Comparison of ENCODE assay signal across 24 cellular contexts in the genomic region with DNA sequence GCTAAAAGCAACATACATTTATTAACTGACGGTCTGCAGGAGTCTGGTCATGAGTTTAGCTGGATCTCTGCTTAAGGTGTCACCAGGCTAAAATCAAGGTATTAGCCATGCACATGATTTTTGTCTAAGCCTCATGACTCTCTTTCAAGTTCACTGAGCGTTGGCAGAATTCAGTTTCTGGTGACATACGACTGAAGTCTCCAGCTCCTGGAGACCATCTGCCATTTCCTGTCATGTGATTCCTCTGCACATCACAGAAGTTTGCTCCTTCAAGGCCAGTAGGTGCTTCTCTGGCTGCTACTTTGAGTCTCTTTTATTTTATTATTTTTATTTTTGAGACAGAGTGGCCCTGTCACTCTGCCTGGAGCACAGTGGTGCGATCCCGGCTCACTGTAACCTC.
DNase-seq lines count a peak whose midpoint lies in the region; ATAC-seq and TF ChIP-seq lines count a peak whose summit lies in the region.
"Had no signal": no experiment of that assay in that cellular context is flagged by ENCODE, and none has a peak within 500 bp of the region (broad histone marks: within the 10 kb centered on the region; RNA-seq: fewer than 3 reads in every experiment).

No MANE protein-coding gene starts in this region.

- H3K27ac ChIP-seq in BLaER1 treated with 17β-estradiol and CSF1 and Interleukin-3, amounts not matched to agents 10 nM and 100 nM: no peak overlapping the region
- H3K27ac ChIP-seq in HCT116 (ENCODE audit: low read depth, low read length) (peak overlapping the region; percentile 73), angular gyrus (ENCODE audit: low read depth, low read length) (peak overlapping the region; percentile 90)
- H3K27ac ChIP-seq: A549 had no signal

- H3K79me2 ChIP-seq in HCT116 (ENCODE audit: insufficient read depth, low read length): no peaks in the 10 kb centered on the region

- no peak overlapping the region for H3K9ac ChIP-seq in BLaER1 treated with 17β-estradiol and CSF1 and Interleukin-3, amounts not matched to agents 10 nM and 100 nM
- H3K9ac ChIP-seq in HCT116 (ENCODE audit: low read length): peak overlapping the region; percentile 39

- TF ChIP-seq POLR2A in HCT116 (IDR thresholded peaks at IDR 0.05; ENCODE audit: borderline replicate concordance, extremely low read depth, insufficient read depth, insufficient read length): no peak

- POLR2A ChIA-PET in HCT116 (lab: Charles Lee): interaction anchor here (0.8 to 1.8 kb wide), 2 partner anchors 9 to 23 kb away, joined by 3 to 4 read pairs; no protein-coding TSS in a partner anchor

- no peaks in the 10 kb centered on the region for H4K20me1 ChIP-seq in BLaER1 treated with 17β-estradiol and CSF1 and Interleukin-3, amounts not matched to agents 10 nM and 100 nM
- no peaks in the 10 kb centered on the region for H4K20me1 ChIP-seq in HCT116 (ENCODE audit: insufficient read depth)

- H2AFZ ChIP-seq in HCT116 (ENCODE audit: low read depth, low read length, poor library complexity, severe bottlenecking): no peak overlapping the region

- no peaks in the 10 kb centered on the region for H3K36me3 ChIP-seq in BLaER1 treated with 17β-estradiol and CSF1 and Interleukin-3, amounts not matched to agents 10 nM and 100 nM
- no peaks in the 10 kb centered on the region for H3K36me3 ChIP-seq in HCT116 (ENCODE audit: control insufficient read depth in 1 of 2, insufficient read depth in 2 of 2, low read length in 2 of 2)
- H3K36me3 ChIP-seq: BE2C had no signal

- peak overlapping the region in 8 of 11 experiments; percentile 16 to 51 (median 34); a peak in 11 of 22 replicates for H3K4me2 ChIP-seq in BLaER1 treated with 17β-estradiol and CSF1 and Interleukin-3, amounts not matched to agents 10 nM and 100 nM
- H3K4me2 ChIP-seq in HCT116 (ENCODE audit: low read length): peak overlapping the region; percentile 50
- H3K4me2 ChIP-seq: A549 had no signal

- H3K27me3 ChIP-seq in BLaER1 treated with 17β-estradiol and CSF1 and Interleukin-3, amounts not matched to agents 10 nM and 100 nM: no peaks in the 10 kb centered on the region
- no peaks in the 10 kb centered on the region for H3K27me3 ChIP-seq in HCT116 (ENCODE audit: insufficient read depth, low read length)
- H3K27me3 ChIP-seq: BE2C had no signal

- RAD21 ChIA-PET in HCT116 (lab: Charles Lee; ENCODE audit: low non-redundant PET in 1 of 2, low total read pairs in 2 of 2, uncharacterized antibody in 2 of 2, unreplicated experiment in 2 of 2): no interaction called here

- no peaks in the 10 kb centered on the region for H3K9me3 ChIP-seq in BLaER1 treated with 17β-estradiol and CSF1 and Interleukin-3, amounts not matched to agents 10 nM and 100 nM (replicated peaks in 1 of 11)
- H3K9me3 ChIP-seq in HCT116 (ENCODE audit: control insufficient read depth in 1 of 2, insufficient read depth in 1 of 2, low read depth in 1 of 2, low read length in 2 of 2): no peaks in the 10 kb centered on the region
- H3K9me3 ChIP-seq: A549, BE2C had no signal

- no peaks in the 10 kb centered on the region for H3K9me2 ChIP-seq in HCT116 (ENCODE audit: insufficient read depth)

- ATAC-seq in HCT116 (no peak; the same call in 1 of the 2 replicates), HG02610 (IDR thresholded peaks at IDR 0.05; ENCODE audit: unreplicated experiment) (no peak)
- ATAC-seq: A549, K562, PC-3, T-helper 17 cell had no signal

- TF ChIP-seq CTCF in HCT116 (IDR thresholded peaks at IDR 0.05 in 2 of 3, conservative IDR thresholded peaks at IDR 0.05 in 1 of 3; ENCODE audit: borderline replicate concordance in 1 of 3, insufficient read depth in 1 of 3, low read depth in 2 of 3, low read length in 2 of 3): no peak

- no peak overlapping the region for H3K4me3 ChIP-seq in BLaER1 treated with 17β-estradiol and CSF1 and Interleukin-3, amounts not matched to agents 10 nM and 100 nM
- H3K4me3 ChIP-seq in HCT116 (replicated peaks in 1 of 2; ENCODE audit: low read depth in 1 of 2, low read length in 2 of 2): no peak overlapping the region
- H3K4me3 ChIP-seq: A549, K562 had no signal

- no peak for TF ChIP-seq RAD21 in HCT116 (IDR thresholded peaks at IDR 0.05; ENCODE audit: low read depth)

- DNase-seq in HCT116 (ENCODE audit: low read depth, low spot score): no peak
- DNase-seq in NCI-H2171 (lab: John Stamatoyannopoulos, UW): peak; percentile 19
- no peak for DNase-seq in NCI-H774 (lab: John Stamatoyannopoulos, UW)
- DNase-seq in MV-4-11 (lab: John Stamatoyannopoulos, UW): no peak
- no peak for DNase-seq in activated CD4-positive, alpha-beta T cell treated with anti-CD3 and anti-CD28 coated beads for 48 hours
- DNase-seq: BE2C; CD4-positive, alpha-beta T cell; COR-L47; EL; H7; HFFc6; NCI-H1105 treated with DMSO at 0.1 percent for 48 hours; NCI-H2029 treated with DMSO at 0.1 percent for 48 hours; NCI-H446; NCI-H69; SHP77; SW 1271; T-helper 17 cell had no signal

- BruUV-seq in HCT116 (replicated peaks; lab: Mats Ljungman, UMichigan): TSS peak; percentile 62

- intact Hi-C loops in HCT116 (cut with micrococcal nuclease): no loop called here

- H3K4me1 ChIP-seq in BLaER1 treated with 17β-estradiol and CSF1 and Interleukin-3, amounts not matched to agents 10 nM and 100 nM: peaks cover 0 to 18% (median 8%) of the 10 kb centered on the region in 10 experiments; a peak in 11 of 20 replicates
- H3K4me1 ChIP-seq in HCT116 (ENCODE audit: control insufficient read depth in 1 of 2, insufficient read depth in 2 of 2, low read length in 2 of 2): peaks cover 9 to 43% of the 10 kb centered on the region in 2 experiments; a peak in 3 of 4 replicates
- H3K4me1 ChIP-seq: A549, BE2C had no signal

- CTCF ChIA-PET in HCT116 (lab: Charles Lee): no interaction called here

TF ChIP-seq in HCT116, 20 proteins besides CTCF, POLR2A, EP300 and RAD21:
- TF ChIP-seq, protein P1, sequence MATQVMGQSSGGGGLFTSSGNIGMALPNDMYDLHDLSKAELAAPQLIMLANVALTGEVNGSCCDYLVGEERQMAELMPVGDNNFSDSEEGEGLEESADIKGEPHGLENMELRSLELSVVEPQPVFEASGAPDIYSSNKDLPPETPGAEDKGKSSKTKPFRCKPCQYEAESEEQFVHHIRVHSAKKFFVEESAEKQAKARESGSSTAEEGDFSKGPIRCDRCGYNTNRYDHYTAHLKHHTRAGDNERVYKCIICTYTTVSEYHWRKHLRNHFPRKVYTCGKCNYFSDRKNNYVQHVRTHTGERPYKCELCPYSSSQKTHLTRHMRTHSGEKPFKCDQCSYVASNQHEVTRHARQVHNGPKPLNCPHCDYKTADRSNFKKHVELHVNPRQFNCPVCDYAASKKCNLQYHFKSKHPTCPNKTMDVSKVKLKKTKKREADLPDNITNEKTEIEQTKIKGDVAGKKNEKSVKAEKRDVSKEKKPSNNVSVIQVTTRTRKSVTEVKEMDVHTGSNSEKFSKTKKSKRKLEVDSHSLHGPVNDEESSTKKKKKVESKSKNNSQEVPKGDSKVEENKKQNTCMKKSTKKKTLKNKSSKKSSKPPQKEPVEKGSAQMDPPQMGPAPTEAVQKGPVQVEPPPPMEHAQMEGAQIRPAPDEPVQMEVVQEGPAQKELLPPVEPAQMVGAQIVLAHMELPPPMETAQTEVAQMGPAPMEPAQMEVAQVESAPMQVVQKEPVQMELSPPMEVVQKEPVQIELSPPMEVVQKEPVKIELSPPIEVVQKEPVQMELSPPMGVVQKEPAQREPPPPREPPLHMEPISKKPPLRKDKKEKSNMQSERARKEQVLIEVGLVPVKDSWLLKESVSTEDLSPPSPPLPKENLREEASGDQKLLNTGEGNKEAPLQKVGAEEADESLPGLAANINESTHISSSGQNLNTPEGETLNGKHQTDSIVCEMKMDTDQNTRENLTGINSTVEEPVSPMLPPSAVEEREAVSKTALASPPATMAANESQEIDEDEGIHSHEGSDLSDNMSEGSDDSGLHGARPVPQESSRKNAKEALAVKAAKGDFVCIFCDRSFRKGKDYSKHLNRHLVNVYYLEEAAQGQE (IDR thresholded peaks at IDR 0.05; ENCODE audit: low read depth): no peak
- TF ChIP-seq FOSL1 (IDR thresholded peaks at IDR 0.05; ENCODE audit: low read depth) (no peak; the same call in 1 of the 2 replicates), CEBPB (IDR thresholded peaks at IDR 0.05; ENCODE audit: low read depth) (no peak), TCF7L2 (IDR thresholded peaks at IDR 0.05; ENCODE audit: borderline replicate concordance, extremely low read depth, insufficient read depth, insufficient read length) (no peak), JUND (IDR thresholded peaks at IDR 0.05) (no peak; the same call in 1 of the 2 replicates), ZNF274 (IDR thresholded peaks at IDR 0.05; ENCODE audit: low read depth, low read length) (no peak), ELF1 (IDR thresholded peaks at IDR 0.05; ENCODE audit: borderline replicate concordance, low read depth) (no peak), SP1 (IDR thresholded peaks at IDR 0.05; ENCODE audit: low read depth) (no peak), EZH2phosphoT487 (IDR thresholded peaks at IDR 0.05; ENCODE audit: borderline replicate concordance) (no peak), POLR2AphosphoS5 (IDR thresholded peaks at IDR 0.05; ENCODE audit: low read depth, low read length) (no peak), CBX3 (IDR thresholded peaks at IDR 0.05; ENCODE audit: low read depth) (no peak)
- TF ChIP-seq, protein P2, sequence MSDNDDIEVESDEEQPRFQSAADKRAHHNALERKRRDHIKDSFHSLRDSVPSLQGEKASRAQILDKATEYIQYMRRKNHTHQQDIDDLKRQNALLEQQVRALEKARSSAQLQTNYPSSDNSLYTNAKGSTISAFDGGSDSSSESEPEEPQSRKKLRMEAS (IDR thresholded peaks at IDR 0.05): no peak
- TF ChIP-seq, protein P3, sequence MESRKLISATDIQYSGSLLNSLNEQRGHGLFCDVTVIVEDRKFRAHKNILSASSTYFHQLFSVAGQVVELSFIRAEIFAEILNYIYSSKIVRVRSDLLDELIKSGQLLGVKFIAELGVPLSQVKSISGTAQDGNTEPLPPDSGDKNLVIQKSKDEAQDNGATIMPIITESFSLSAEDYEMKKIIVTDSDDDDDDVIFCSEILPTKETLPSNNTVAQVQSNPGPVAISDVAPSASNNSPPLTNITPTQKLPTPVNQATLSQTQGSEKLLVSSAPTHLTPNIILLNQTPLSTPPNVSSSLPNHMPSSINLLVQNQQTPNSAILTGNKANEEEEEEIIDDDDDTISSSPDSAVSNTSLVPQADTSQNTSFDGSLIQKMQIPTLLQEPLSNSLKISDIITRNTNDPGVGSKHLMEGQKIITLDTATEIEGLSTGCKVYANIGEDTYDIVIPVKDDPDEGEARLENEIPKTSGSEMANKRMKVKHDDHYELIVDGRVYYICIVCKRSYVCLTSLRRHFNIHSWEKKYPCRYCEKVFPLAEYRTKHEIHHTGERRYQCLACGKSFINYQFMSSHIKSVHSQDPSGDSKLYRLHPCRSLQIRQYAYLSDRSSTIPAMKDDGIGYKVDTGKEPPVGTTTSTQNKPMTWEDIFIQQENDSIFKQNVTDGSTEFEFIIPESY (IDR thresholded peaks at IDR 0.05; ENCODE audit: extremely low read depth, insufficient replicate concordance, low read length): no peak

Comparison
In these comparisons a context has a peak if more than half of its experiments do, and no peak if none do; other contexts are left out.
1. H3K27ac ChIP-seq: peak in HCT116 (single experiment) and angular gyrus (single experiment); none in BLaER1 treated with 17β-estradiol and CSF1 and Interleukin-3, amounts not matched to agents 10 nM and 100 nM (0 of 11).